In the genomic region with DNA sequence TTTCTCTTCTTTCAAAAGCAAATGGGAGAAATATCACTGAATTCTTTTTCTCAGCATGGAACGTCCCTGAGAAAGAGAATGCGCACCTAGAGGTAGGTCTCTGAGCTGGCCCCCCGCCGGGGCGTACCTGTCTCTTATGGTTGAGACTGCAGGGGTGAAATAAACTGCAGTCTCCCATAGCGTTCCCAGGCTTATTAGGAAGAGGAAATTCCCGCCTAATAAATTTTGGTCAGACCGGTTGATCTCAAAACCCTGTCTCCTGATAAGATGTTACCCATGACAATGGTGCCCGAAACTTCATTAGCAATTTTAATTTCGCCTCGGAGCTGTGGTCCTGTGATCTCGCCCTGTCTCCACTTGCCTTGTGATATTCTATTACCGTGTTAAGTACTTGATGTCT, we compare ENCODE assay signal across 7 cellular contexts. TPM values are rescaled to one million over a fixed set of nuclear protein-coding genes. Genes with fewer than 3 reads are reported as not detected.
DNase-seq lines count a peak whose midpoint lies in the region; ATAC-seq, FAIRE-seq and TF ChIP-seq lines count a peak whose summit lies in the region.
"Not testable (repeated sequence)": the region's sequence is repeated elsewhere in the genome, so short reads cannot be mapped to it uniquely, and the experiment has no call there.

No MANE protein-coding gene starts in this region.

- not testable (repeated sequence) for H3K14ac ChIP-seq in H1 (ENCODE audit: insufficient read length)

- POLR2A ChIA-PET in H1 (lab: Charles Lee; ENCODE audit: partially characterized antibody) = interaction anchor here (0.8 to 4.6 kb wide), 7 partner anchors 13 to 74 kb away, joined by 3 to 19 read pairs (median 5); no protein-coding TSS in a partner anchor

- H3K4ac ChIP-seq in H1 (replicated peaks; ENCODE audit: insufficient read length, low read depth, low read length) = not testable (repeated sequence)

- TF ChIP-seq CTCF in H1 (IDR thresholded peaks at IDR 0.05; ENCODE audit: control extremely low read depth in 1 of 3, insufficient read depth in 1 of 3, low read depth in 1 of 3, low read length in 3 of 3); stomach (IDR thresholded peaks at IDR 0.05): not testable (repeated sequence)

- H3K9me3 ChIP-seq in HUES6 (ENCODE audit: control insufficient read depth, insufficient read depth, low read depth, low read length); H1 (ENCODE audit: insufficient read depth in 2 of 2, low read depth in 1 of 2, low read length in 1 of 2); iPS-20b (ENCODE audit: insufficient read depth, low read depth, low read length); stomach: not testable (repeated sequence)

- not testable (repeated sequence) for H2AFZ ChIP-seq in H1 (ENCODE audit: low read length)

- H3K4me3 Mint-ChIP-seq in activated CD8-positive, alpha-beta memory T cell treated with anti-CD3 and anti-CD28 coated beads, Interleukin-2, amount 10 ng/mL, durations not matched to agents 7 days and 5 days = not testable (repeated sequence)

- H3K27ac Mint-ChIP-seq in activated CD8-positive, alpha-beta memory T cell treated with anti-CD3 and anti-CD28 coated beads, Interleukin-2, amount 10 ng/mL, durations not matched to agents 7 days and 5 days = not testable (repeated sequence)

- H3K36me3 Mint-ChIP-seq in activated CD8-positive, alpha-beta memory T cell treated with anti-CD3 and anti-CD28 coated beads, Interleukin-2, amount 10 ng/mL, durations not matched to agents 7 days and 5 days = not testable (repeated sequence)

- H2BK15ac ChIP-seq in H1 (ENCODE audit: low read length) = not testable (repeated sequence)

- H2BK120ac ChIP-seq in H1 (replicated peaks; ENCODE audit: low read depth, low read length) = not testable (repeated sequence)

- H3K27me3 Mint-ChIP-seq in activated CD8-positive, alpha-beta memory T cell treated with anti-CD3 and anti-CD28 coated beads, Interleukin-2, amount 10 ng/mL, durations not matched to agents 7 days and 5 days = not testable (repeated sequence)

- DNase-seq in ELF-1 (ENCODE audit: low read depth, low spot score) (peak; percentile 66), H1 (ENCODE audit: low read depth in 1 of 2, low spot score in 2 of 2) (peak in 1 of 2 experiments; percentile 57), mesenteric fat pad (ENCODE audit: low spot score) (peak; percentile 55), stomach (peak; percentile 13)
- peak; percentile 11 for DNase-seq in activated CD8-positive, alpha-beta memory T cell treated with anti-CD3 and anti-CD28 coated beads, Interleukin-2, amount 10 ng/mL, durations not matched to agents 7 days and 5 days

- not testable (repeated sequence) for H2BK20ac ChIP-seq in H1 (ENCODE audit: low read length)

- TF ChIP-seq POLR2A in H1 (IDR thresholded peaks at IDR 0.05; ENCODE audit: control extremely low read depth in 1 of 2, low read depth in 2 of 2, low read length in 2 of 2); stomach (IDR thresholded peaks at IDR 0.05): not testable (repeated sequence)

- not testable (repeated sequence) for H3K27me3 ChIP-seq in HUES6 (ENCODE audit: control insufficient read depth, insufficient read depth, low read length); H1 (replicated peaks in 1 of 4; ENCODE audit: control insufficient read depth in 3 of 4, extremely low read depth in 1 of 4, insufficient read depth in 3 of 4, low read length in 3 of 4); iPS-20b (ENCODE audit: insufficient read depth, low read length); stomach

- not testable (repeated sequence) for H4K5ac ChIP-seq in H1 (ENCODE audit: insufficient read length, low read depth, low read length)

- H2BK12ac ChIP-seq in H1 (ENCODE audit: low read depth, low read length) = not testable (repeated sequence)

- not testable (repeated sequence) for H2AK5ac ChIP-seq in H1 (ENCODE audit: low read depth, low read length)

- not testable (repeated sequence) for H3K23ac ChIP-seq in H1 (ENCODE audit: insufficient read length)

- not testable (repeated sequence) for FAIRE-seq in H1 (lab: Jason Lieb, UNC)

- not testable (repeated sequence) for ATAC-seq in activated CD8-positive, alpha-beta memory T cell treated with anti-CD3 and anti-CD28 coated beads, Interleukin-2, amount 10 ng/mL, durations not matched to agents 7 days and 5 days

- peak overlapping the region; percentile 17 to 31; a peak in 2 of 4 replicates for H3K4me2 ChIP-seq in H1 (ENCODE audit: insufficient read depth in 1 of 2, low read depth in 2 of 2, low read length in 2 of 2)

- not testable (repeated sequence) for H2BK5ac ChIP-seq in H1 (ENCODE audit: low read depth, low read length)

- H3K4me1 ChIP-seq in HUES6 (ENCODE audit: control insufficient read depth, insufficient read depth, low read length) = peaks cover 52% of the 10 kb centered on the region
- H3K4me1 ChIP-seq in H1 (replicated peaks in 1 of 4; ENCODE audit: control insufficient read depth in 3 of 4, insufficient read depth in 4 of 4, low read length in 3 of 4) = peaks cover 16 to 34% (median 29%) of the 10 kb centered on the region in 4 experiments
- H3K4me1 ChIP-seq in iPS-20b (ENCODE audit: insufficient read depth, low read length) = peaks cover 37% of the 10 kb centered on the region
- H3K4me1 ChIP-seq in stomach = peaks cover 4 to 13% (median 7%) of the 10 kb centered on the region in 4 donors

- WGBS in H1 (ENCODE audit: extremely low coverage in 1 of 2, insufficient coverage in 1 of 2, insufficient read length in 1 of 2, insufficient replicate concordance in 2 of 2, low coverage in 1 of 2, low lambda C conversion rate in 2 of 2, missing lambda C conversion rate in 1 of 2), 2 experiments = 4% methylated on average over 13 of the region's 13 CpGs; no CpG with 5 or more reads in 1 of the 2 experiments
- WGBS in stomach, 5 donors = 76 to 84% (median 80%) methylated on average over 13 of the region's 13 CpGs

- intact Hi-C loops in stomach (cut with DNase I; ENCODE audit: low total_unique reads) = not testable (repeated sequence)

- not testable (repeated sequence) for H3K36me3 ChIP-seq in HUES6 (ENCODE audit: control insufficient read depth, insufficient read depth, low read length); H1 (ENCODE audit: control insufficient read depth in 2 of 4, insufficient read depth in 4 of 4, low read length in 3 of 4); iPS-20b (ENCODE audit: insufficient read depth, low read depth, low read length); stomach

- H3K4me3 ChIP-seq in HUES6 (ENCODE audit: low read depth, low read length); H1 (ENCODE audit: extremely low read depth in 1 of 4, insufficient read depth in 2 of 4, low read depth in 3 of 4, low read length in 4 of 4); iPS-20b (ENCODE audit: low read length); stomach: not testable (repeated sequence)

- not testable (repeated sequence) for TF ChIP-seq RAD21 in H1 (IDR thresholded peaks at IDR 0.05 in 1 of 2, conservative IDR thresholded peaks at IDR 0.05 in 1 of 2; ENCODE audit: low read depth in 2 of 2, low read length in 2 of 2)

- not testable (repeated sequence) for H4K91ac ChIP-seq in H1 (replicated peaks; ENCODE audit: insufficient read length, low read length)

- not testable (repeated sequence) for H4K8ac ChIP-seq in H1 (ENCODE audit: extremely low read depth, insufficient read depth, low read length)

- not testable (repeated sequence) for H3K9ac ChIP-seq in HUES6 (ENCODE audit: low read length); H1 (replicated peaks in 1 of 4; ENCODE audit: extremely low read depth in 1 of 4, low read depth in 3 of 4, low read length in 3 of 4)
- H3K9ac ChIP-seq in iPS-20b (ENCODE audit: low read depth, low read length) = peak overlapping the region; percentile 68; the same call in 1 of the 2 replicates

- H3K4me1 Mint-ChIP-seq in activated CD8-positive, alpha-beta memory T cell treated with anti-CD3 and anti-CD28 coated beads, Interleukin-2, amount 10 ng/mL, durations not matched to agents 7 days and 5 days = peaks cover 17% of the 10 kb centered on the region

- not testable (repeated sequence) for H3K23me2 ChIP-seq in H1 (ENCODE audit: low read depth, low read length)

- CTCF ChIA-PET in activated CD8-positive, alpha-beta memory T cell treated with anti-CD3 and anti-CD28 coated beads, Interleukin-2, amount 10 ng/mL, durations not matched to agents 7 days and 5 days (lab: Charles Lee) = interaction anchor here (2.3 kb wide), 1 partner anchor 136 kb away, joined by 7 read pairs; no protein-coding TSS in a partner anchor
- CTCF ChIA-PET in H1 (lab: Charles Lee; ENCODE audit: partially characterized antibody) = interaction anchor here (0.6 to 17.1 kb wide), 6 partner anchors 10 to 137 kb away, joined by 3 to 293 read pairs (median 4); no protein-coding TSS in a partner anchor

- H3K9me3 Mint-ChIP-seq in activated CD8-positive, alpha-beta memory T cell treated with anti-CD3 and anti-CD28 coated beads, Interleukin-2, amount 10 ng/mL, durations not matched to agents 7 days and 5 days (ENCODE audit: low read depth) = not testable (repeated sequence)

- not testable (repeated sequence) for H4K20me1 ChIP-seq in H1 (replicated peaks in 1 of 2; ENCODE audit: control insufficient read depth in 1 of 2, insufficient read depth in 2 of 2, low read length in 2 of 2)

- H3K27ac ChIP-seq in HUES6 (ENCODE audit: low read depth, low read length) = peak overlapping the region; percentile 97; the same call in 1 of the 2 replicates
- not testable (repeated sequence) for H3K27ac ChIP-seq in H1 (ENCODE audit: low read depth, low read length); iPS-20b (ENCODE audit: low read length); stomach

- not testable (repeated sequence) for H3K56ac ChIP-seq in H1 (replicated peaks; ENCODE audit: insufficient read length, low read depth, low read length)

- not testable (repeated sequence) for H3K18ac ChIP-seq in H1 (ENCODE audit: extremely low read depth, low read length)

- TF ChIP-seq EP300 in H1 (IDR thresholded peaks at IDR 0.05; ENCODE audit: borderline replicate concordance in 1 of 2, low read depth in 2 of 2, low read length in 2 of 2) = 0 out of 3 replicates have a peak, but pooled peaks of 1 of the 2 experiments have one; percentile 25
- not testable (repeated sequence) for TF ChIP-seq EP300 in stomach (IDR thresholded peaks at IDR 0.05)

- not testable (repeated sequence) for H3K79me1 ChIP-seq in H1 (ENCODE audit: low read depth, low read length)

- H3K79me2 ChIP-seq in H1 (ENCODE audit: control insufficient read depth in 1 of 2, insufficient read depth in 2 of 2, low read length in 2 of 2) = not testable (repeated sequence)

RNA-seq across cellular contexts. Expression of a gene that starts 24.8 kb away (rescaled TPM):
- 10 to 100 TPM; 56.0 to 94.9 TPM for total RNA-seq in activated CD8-positive, alpha-beta memory T cell treated with anti-CD3 and anti-CD28 coated beads, Interleukin-2, amount 10 ng/mL, durations not matched to agents 7 days and 5 days
- 63.5 and 66.8 TPM in 2 replicates for total RNA-seq in H1 (2021; fragmentation: NEBNext Ultra II Directional; extraction: Animal tissue kit (Norgen Biotek cat#: 25700))
- 53.5 and 93.8 TPM in 2 replicates for polyA plus RNA-seq in H1 (2011; rRNA removed)
- polyA plus RNA-seq in H1 (2011; cell fraction: cytosol; rRNA removed) = 58.9 TPM
- 23.5 TPM for polyA plus RNA-seq in H1 (2011; cell fraction: nucleus; rRNA removed)
- polyA plus RNA-seq in H1 (2012, experiment 1 of 2) = 56.9 to 68.1 TPM (median 58.4 TPM) in 4 replicates
- 26.8 TPM for polyA plus RNA-seq in H1 (2012, experiment 2 of 2)
- polyA plus RNA-seq in H1 (2013, experiment 1 of 2) = 31.2 TPM
- 29.8 TPM for polyA plus RNA-seq in H1 (2013, experiment 2 of 2)
- polyA minus RNA-seq in H1 (2011; rRNA and poly(A)+ RNA removed) = 100 and 149 TPM in 2 replicates
- polyA minus RNA-seq in H1 (2011; cell fraction: cytosol; rRNA and poly(A)+ RNA removed) = 53.1 TPM
- polyA minus RNA-seq in H1 (2011; cell fraction: nucleus; rRNA and poly(A)+ RNA removed) = 25.0 TPM
- total RNA-seq in mesenteric fat pad = 17.4 TPM
- total RNA-seq in stomach = 1 to 10 TPM in 3 of 5 donors, under 1 TPM in 1, not detected in 1; 0.58 to 9.4 (median 2.8) TPM
- 1 to 10 TPM; 2.0 to 3.5 (median 2.1) TPM for polyA plus RNA-seq in stomach

RNA-seq across cellular contexts. Expression of a gene that starts 43.4 kb away (rescaled TPM):
- 10 to 100 TPM; 55.2 to 56.0 TPM for total RNA-seq in activated CD8-positive, alpha-beta memory T cell treated with anti-CD3 and anti-CD28 coated beads, Interleukin-2, amount 10 ng/mL, durations not matched to agents 7 days and 5 days
- 29.4 and 31.2 TPM in 2 replicates for total RNA-seq in H1 (2021; fragmentation: NEBNext Ultra II Directional; extraction: Animal tissue kit (Norgen Biotek cat#: 25700))
- polyA plus RNA-seq in H1 (2011; rRNA removed) (27.2 and 29.5 TPM in 2 replicates), stomach (100 to 1,000 TPM in 2 of 3 donors, 10 to 100 TPM in 1; 93.1 to 281 (median 144) TPM)
- polyA plus RNA-seq in H1 (2011; cell fraction: cytosol; rRNA removed) = 32.8 TPM
- 24.9 TPM for polyA plus RNA-seq in H1 (2011; cell fraction: nucleus; rRNA removed)
- 27.7 to 33.6 TPM (median 29.1 TPM) in 4 replicates for polyA plus RNA-seq in H1 (2012, experiment 1 of 2)
- polyA plus RNA-seq in H1 (2012, experiment 2 of 2) = 22.1 TPM
- 31.5 TPM for polyA plus RNA-seq in H1 (2013, experiment 1 of 2)
- 31.6 TPM for polyA plus RNA-seq in H1 (2013, experiment 2 of 2)
- 13.3 and 15.1 TPM in 2 replicates for polyA minus RNA-seq in H1 (2011; rRNA and poly(A)+ RNA removed)
- 12.4 TPM for polyA minus RNA-seq in H1 (2011; cell fraction: cytosol; rRNA and poly(A)+ RNA removed)
- 9.6 TPM for polyA minus RNA-seq in H1 (2011; cell fraction: nucleus; rRNA and poly(A)+ RNA removed)
- total RNA-seq in mesenteric fat pad (127 TPM), stomach (100 to 1,000 TPM in 4 of 5 donors, 10 to 100 TPM in 1; 79.1 to 208 (median 160) TPM)
